8 cellular contexts compared by ENCODE assay signal in the genomic region with DNA sequence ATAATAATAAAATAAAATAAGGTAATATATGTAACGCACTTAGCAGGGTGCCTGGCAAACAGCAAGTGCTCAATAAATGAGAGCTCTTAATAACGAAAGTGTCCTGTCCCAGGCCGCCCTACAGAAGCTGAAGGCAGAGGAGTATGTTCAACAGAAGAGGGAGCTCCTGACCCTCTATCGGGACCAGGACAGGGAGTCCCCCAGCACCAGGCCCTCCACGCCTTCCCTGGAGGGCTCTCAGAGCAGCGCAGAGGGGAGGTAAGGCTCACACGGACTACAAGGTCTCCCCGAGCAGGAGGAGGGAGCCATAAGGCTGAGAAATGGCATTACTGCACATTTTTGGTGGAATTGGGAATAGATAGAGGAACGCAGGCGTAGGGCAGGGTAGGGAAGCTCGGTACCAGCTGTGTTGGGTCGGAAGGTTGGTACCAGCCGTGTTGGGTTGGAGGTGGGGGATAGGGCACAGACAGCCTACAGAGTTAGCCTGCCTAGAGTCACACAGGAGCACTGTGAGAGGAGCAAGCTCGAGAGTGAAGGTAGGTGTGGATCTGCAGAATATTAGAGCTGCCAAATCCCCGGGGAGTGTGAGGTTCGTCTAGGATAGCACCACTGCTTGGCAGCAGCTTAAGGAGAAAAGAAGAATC. TPM values are rescaled to one million over a fixed set of nuclear protein-coding genes. Genes with fewer than 3 reads are reported as not detected.
DNase-seq lines count a peak whose midpoint lies in the region; ATAC-seq and TF ChIP-seq lines count a peak whose summit lies in the region.

No MANE protein-coding gene starts in this region.

- intact Hi-C loops in left ventricle myocardium superior (cut with micrococcal nuclease) (no loop called here), spleen (cut with DNase I; ENCODE audit: low total_unique reads) (no loop called here)

- peak overlapping the region in 7 of 8 donors; percentile 36 to 99 (median 73) for H3K27ac ChIP-seq in spleen

- peaks cover 64 to 98% (median 97%) of the 10 kb centered on the region in 6 donors for H3K4me1 ChIP-seq in spleen

- ATAC-seq in left ventricle myocardium superior (peak; percentile 59), GM21528 (IDR thresholded peaks at IDR 0.05; ENCODE audit: low FRiP score, unreplicated experiment) (no peak)

- CTCF ChIA-PET in HEK293T (lab: Yijun Ruan, JAX): interaction anchor here (0.5 to 2.3 kb wide), 19 partner anchors 9 to 250 kb away, joined by 3 to 28 read pairs (median 5); partner anchors contain the start of genes SCNN1A and TNFRSF1A

- TF ChIP-seq CTCF in WI38 (IDR thresholded peaks at IDR 0.05; ENCODE audit: low read depth, low read length) (peak; percentile 9; the same call in 1 of the 2 replicates), spleen (IDR thresholded peaks at IDR 0.05 in 8 of 11, conservative IDR thresholded peaks at IDR 0.05 in 3 of 11) (peak in 8 of 11 experiments; percentile 27 to 70 (median 56))

- POLR2A ChIA-PET in HEK293T (lab: Yijun Ruan, JAX): interaction anchor here (0.6 to 3.3 kb wide), 10 partner anchors 10 to 208 kb away, joined by 3 to 22 read pairs (median 5); partner anchors contain the start of genes GAPDH, TNFRSF1A and VAMP1

- H3K9me3 ChIP-seq in spleen: no peaks in the 10 kb centered on the region

- DNase-seq in Ammon's horn (ENCODE audit: low spot score): peak; percentile 68
- DNase-seq in HEK293T (ENCODE audit: extremely low spot score): peak; percentile 77
- DNase-seq in left ventricle myocardium superior: peak; percentile 68
- DNase-seq in spleen: peak; percentile 77
- DNase-seq in activated CD4-positive, CD25-positive, alpha-beta regulatory T cell treated with anti-CD3 and anti-CD28 coated beads, Interleukin-2, amount 50 U/mL, for 72 hours: no peak
- no peak for DNase-seq in KG1 (lab: John Stamatoyannopoulos, UW)

- TF ChIP-seq POLR2A in spleen (IDR thresholded peaks at IDR 0.05): no peak

- H3K4me3 ChIP-seq in WI38 (ENCODE audit: low read depth, low read length) (no peak overlapping the region), spleen (peak overlapping the region in 1 of 8 donors; percentile 4)

- 53 to 65% (median 59%) methylated on average over 16 of the region's 16 CpGs for WGBS in spleen, 5 donors

- H3K27me3 ChIP-seq in spleen (replicated peaks in 1 of 7): peaks cover 0 to 67% (median 2%) of the 10 kb centered on the region in 7 donors

- H3K36me3 ChIP-seq in spleen: peaks cover 2 to 55% (median 42%) of the 10 kb centered on the region in 6 donors

TF ChIP-seq in HEK293T, 16 proteins besides CTCF, POLR2A, EP300 and RAD21:
- no peak for TF ChIP-seq TARDBP (IDR thresholded peaks at IDR 0.05)
- no peak for TF ChIP-seq ARNT (IDR thresholded peaks at IDR 0.05)
- TF ChIP-seq NFRKB (IDR thresholded peaks at IDR 0.05): no peak
- no peak for TF ChIP-seq FOXM1 (IDR thresholded peaks at IDR 0.05; ENCODE audit: borderline replicate concordance)
- no peak for TF ChIP-seq SUZ12 (IDR thresholded peaks at IDR 0.05)
- TF ChIP-seq LEF1 (IDR thresholded peaks at IDR 0.05; ENCODE audit: borderline replicate concordance): no peak
- TF ChIP-seq ELF4 (IDR thresholded peaks at IDR 0.05): no peak
- no peak for TF ChIP-seq BHLHE40 (IDR thresholded peaks at IDR 0.05; ENCODE audit: borderline replicate concordance)
- TF ChIP-seq CTBP1 (IDR thresholded peaks at IDR 0.05; ENCODE audit: borderline replicate concordance): no peak
- TF ChIP-seq HDGF (IDR thresholded peaks at IDR 0.05; ENCODE audit: borderline replicate concordance): no peak
- no peak for TF ChIP-seq ZNF384 (IDR thresholded peaks at IDR 0.05)
- TF ChIP-seq L3MBTL2 (conservative IDR thresholded peaks at IDR 0.05): no peak

RNA-seq across cellular contexts. Expression of gene TNFRSF1A, which starts 15.4 kb away (rescaled TPM):
- 44.0 TPM for total RNA-seq in left ventricle myocardium superior
- 100 to 1,000 TPM; 153 to 578 (median 224) TPM for total RNA-seq in spleen
- 10 to 100 TPM; 22.5 to 40.6 (median 22.8) TPM for polyA plus RNA-seq in spleen

RNA-seq across cellular contexts. Expression of gene PLEKHG6, which starts 16.0 kb away (rescaled TPM):
- 0.47 TPM for total RNA-seq in left ventricle myocardium superior
- 1 to 10 TPM in 1 of 7 donors, under 1 TPM in 2, not detected in 4; 0.19 to 1.2 (median 0.74) TPM for total RNA-seq in spleen
- under 1 TPM; 0.10 to 0.12 (median 0.11) TPM for polyA plus RNA-seq in spleen

RNA-seq across cellular contexts. Expression of gene SCNN1A, which starts 48.9 kb away (rescaled TPM):
- 1.7 TPM for total RNA-seq in left ventricle myocardium superior
- 1 to 10 TPM in 6 of 7 donors, under 1 TPM in 1; 0.84 to 8.6 (median 2.0) TPM for total RNA-seq in spleen
- under 1 TPM; 0.17 to 0.22 (median 0.18) TPM for polyA plus RNA-seq in spleen

RNA-seq across cellular contexts. Expression of gene LTBR, which starts 57.5 kb away (rescaled TPM):
- total RNA-seq in left ventricle myocardium superior (32.9 TPM), spleen (100 to 1,000 TPM in 3 of 7 donors, 10 to 100 TPM in 4; 49.0 to 155 (median 87.8) TPM)
- polyA plus RNA-seq in spleen: 10 to 100 TPM; 14.4 to 29.2 (median 15.7) TPM

Comparison
In these comparisons a context has a peak if more than half of its experiments do, and no peak if none do; other contexts are left out.
1. DNase-seq: peak in Ammon's horn (single experiment), HEK293T (single experiment), left ventricle myocardium superior (single experiment) and spleen (single experiment); none in activated CD4-positive, CD25-positive, alpha-beta regulatory T cell treated with anti-CD3 and anti-CD28 coated beads, Interleukin-2, amount 50 U/mL, for 72 hours (single experiment) and KG1 (single experiment).